1 cellular context compared by ENCODE assay signal in genomic region chr7:103592187-103592586, GRCh38.
TF ChIP-seq lines count a peak whose summit lies in the region.

No MANE protein-coding gene starts in this region.

TF ChIP-seq in SK-N-SH, 30 proteins besides CTCF, POLR2A, EP300 and RAD21 (continued from another document):
- TF ChIP-seq ZBTB33 (IDR thresholded peaks at IDR 0.05; ENCODE audit: borderline replicate concordance, low read depth) = no peak
- TF ChIP-seq TCF12 (IDR thresholded peaks at IDR 0.05) = no peak
- no peak for TF ChIP-seq REST (IDR thresholded peaks at IDR 0.05; ENCODE audit: low read depth, low read length)
- no peak for TF ChIP-seq USF2 (IDR thresholded peaks at IDR 0.05; ENCODE audit: borderline replicate concordance, low read depth, low read length)
- no peak for TF ChIP-seq TAF1 (IDR thresholded peaks at IDR 0.05; ENCODE audit: borderline replicate concordance, low read depth, low read length)
- no peak for TF ChIP-seq GABPA (IDR thresholded peaks at IDR 0.05; ENCODE audit: low read depth)
- TF ChIP-seq NRF1 (IDR thresholded peaks at IDR 0.05; ENCODE audit: low read depth, low read length) = no peak
- no peak for TF ChIP-seq TEAD4 (IDR thresholded peaks at IDR 0.05; ENCODE audit: borderline replicate concordance, insufficient read depth)
- TF ChIP-seq ELF1 (IDR thresholded peaks at IDR 0.05) = no peak
- no peak for TF ChIP-seq RXRA (IDR thresholded peaks at IDR 0.05; ENCODE audit: borderline replicate concordance, low read depth)
- TF ChIP-seq FOSL2 (IDR thresholded peaks at IDR 0.05; ENCODE audit: borderline replicate concordance, low read depth) = no peak
- no peak for TF ChIP-seq IRF3 (IDR thresholded peaks at IDR 0.05; ENCODE audit: low read depth, low read length)
- no peak for TF ChIP-seq FOXJ3 (CRISPR knock-in tag; IDR thresholded peaks at IDR 0.05)
